Comparison of ENCODE assay signal across 8 cellular contexts in genomic region chr2:158456309-158457066, GRCh38. TPM values are rescaled to one million over a fixed set of nuclear protein-coding genes. Genes with fewer than 3 reads are reported as not detected.
DNase-seq lines count a peak whose midpoint lies in the region; ATAC-seq and TF ChIP-seq lines count a peak whose summit lies in the region.

Gene CCDC148 (minus strand): TSS chr2:158456753. CDS start chr2:158456439, 314 bp downstream.
Gene PKP4 (plus strand): TSS chr2:158456952. CDS start chr2:158533185, 76,233 bp downstream.

- ATAC-seq in natural killer cell: peak; percentile 89 to 95 (median 91)
- peak; percentile 96 to 97 for ATAC-seq in stimulated activated naive B cell treated with anti-CD40 and anti-IgM and Interleukin-4, amounts not matched to agents 10 μg/mL and 1 μg/mL and 100 μg/mL, for 72 hours (replicated peaks)

- intact Hi-C loops in natural killer cell (cut with micrococcal nuclease): no loop called here

- H3K27ac Mint-ChIP-seq in natural killer cell: peak within 1 kb of the TSS; percentile 21 to 92
- peak within 1 kb of the TSS; percentile 89 for H3K27ac Mint-ChIP-seq in stimulated activated naive B cell treated with anti-CD40 and anti-IgM and Interleukin-4, amounts not matched to agents 10 μg/mL and 1 μg/mL and 100 μg/mL, for 72 hours

- DNase-seq in EH (ENCODE audit: low read depth) (peak; percentile 94), GOT3 (lab: John Stamatoyannopoulos, UW) (peak; percentile 65), LNCaP clone FGC (ENCODE audit: low read depth) (peak; percentile 64), RPMI8226 (peak; percentile 94), fibroblast of peridontal ligament (ENCODE audit: extremely low read depth) (peak; percentile 86), natural killer cell (peak; percentile 81)
- peak; percentile 84 for DNase-seq in activated T-helper 9 cell treated with anti-CD3 and anti-CD28 coated beads, Interleukin-2, amount 50 U/mL, for 16 hours (ENCODE audit: low read depth)
- peak; percentile 87 for DNase-seq in stimulated activated naive B cell treated with anti-CD40 and anti-IgM and Interleukin-4, amounts not matched to agents 10 μg/mL and 1 μg/mL and 100 μg/mL, for 72 hours

- H3K4me3 Mint-ChIP-seq in natural killer cell: peak within 1 kb of the TSS; percentile 97
- peak within 1 kb of the TSS; percentile 93 to 99 for H3K4me3 Mint-ChIP-seq in stimulated activated naive B cell treated with anti-CD40 and anti-IgM and Interleukin-4, amounts not matched to agents 10 μg/mL and 1 μg/mL and 100 μg/mL, for 72 hours

- H3K27me3 Mint-ChIP-seq in natural killer cell (ENCODE audit: low read depth in 2 of 2): peaks cover 15 to 46% of the 10 kb centered on the region in 2 donors
- H3K27me3 Mint-ChIP-seq in stimulated activated naive B cell treated with anti-CD40 and anti-IgM and Interleukin-4, amounts not matched to agents 10 μg/mL and 1 μg/mL and 100 μg/mL, for 72 hours: peaks cover 17 to 21% of the 10 kb centered on the region in 2 donors

- TF ChIP-seq CTCF in LNCaP clone FGC (IDR thresholded peaks at IDR 0.05; ENCODE audit: control insufficient read depth, extremely low read depth, insufficient read depth) (peak; percentile 23; the same call in 1 of the 2 replicates), natural killer cell (IDR thresholded peaks at IDR 0.05) (no peak)

- H3K36me3 Mint-ChIP-seq in natural killer cell: no peaks in the 10 kb centered on the region
- H3K36me3 Mint-ChIP-seq in stimulated activated naive B cell treated with anti-CD40 and anti-IgM and Interleukin-4, amounts not matched to agents 10 μg/mL and 1 μg/mL and 100 μg/mL, for 72 hours: no peaks in the 10 kb centered on the region

- peaks cover 15 to 20% of the 10 kb centered on the region in 2 donors for H3K4me1 Mint-ChIP-seq in natural killer cell
- H3K4me1 Mint-ChIP-seq in stimulated activated naive B cell treated with anti-CD40 and anti-IgM and Interleukin-4, amounts not matched to agents 10 μg/mL and 1 μg/mL and 100 μg/mL, for 72 hours: peaks cover 17 to 22% of the 10 kb centered on the region in 2 donors

- no peaks in the 10 kb centered on the region for H3K9me3 Mint-ChIP-seq in natural killer cell
- no peaks in the 10 kb centered on the region for H3K9me3 Mint-ChIP-seq in stimulated activated naive B cell treated with anti-CD40 and anti-IgM and Interleukin-4, amounts not matched to agents 10 μg/mL and 1 μg/mL and 100 μg/mL, for 72 hours

- peak within 1 kb of the TSS; percentile 80 for H3K4me3 ChIP-seq in LNCaP clone FGC (ENCODE audit: low read depth, low read length)

RNA-seq across cellular contexts. Expression of gene CCDC148, which starts in this region (rescaled TPM):
- not detected for total RNA-seq in natural killer cell

RNA-seq across cellular contexts. Expression of gene PKP4, which starts in this region (rescaled TPM):
- 1 to 10 TPM; 5.9 to 8.4 (median 7.2) TPM for total RNA-seq in natural killer cell

Comparison
In these comparisons a context has a peak if more than half of its experiments do, and no peak if none do; other contexts are left out.
1. Peak in every context shown above with its lines: DNase-seq, ATAC-seq and H3K4me3 ChIP-seq.